Comparison of ENCODE assay signal across 14 cellular contexts in genomic region chr2:191607101-191607500, GRCh38.
DNase-seq lines count a peak whose midpoint lies in the region; ATAC-seq and TF ChIP-seq lines count a peak whose summit lies in the region.
"Had no signal": no experiment of that assay in that cellular context is flagged by ENCODE, and none has a peak within 500 bp of the region (broad histone marks: within the 10 kb centered on the region; RNA-seq: fewer than 3 reads in every experiment).

No MANE protein-coding gene starts in this region.

- POLR2A ChIA-PET in RWPE1 (lab: Yijun Ruan, JAX; ENCODE audit: low non-redundant PET) = no interaction called here

- H3K27ac ChIP-seq in RWPE1 = no peak overlapping the region
- H3K27ac ChIP-seq: BLaER1 treated with 17β-estradiol and CSF1 and Interleukin-3, amounts not matched to agents 10 nM and 100 nM; PC-9 had no signal

- CTCF ChIA-PET in RWPE1 (lab: Yijun Ruan, JAX) = no interaction called here

- H3K4me3 ChIP-seq in fibroblast of mammary gland (ENCODE audit: control insufficient read depth, low read depth, low read length) (no peak overlapping the region), skeletal muscle cell (ENCODE audit: low read depth, low read length) (no peak overlapping the region)
- H3K4me3 ChIP-seq: BLaER1 treated with 17β-estradiol and CSF1 and Interleukin-3, amounts not matched to agents 10 nM and 100 nM; PC-9 had no signal

- TF ChIP-seq CTCF in fibroblast of mammary gland (conservative IDR thresholded peaks at IDR 0.05; ENCODE audit: control insufficient read depth, insufficient read depth, low read depth, low read length) (no peak), RWPE1 (conservative IDR thresholded peaks at IDR 0.05; ENCODE audit: low read depth) (no peak)

- ATAC-seq in HG02973 (IDR thresholded peaks at IDR 0.05; ENCODE audit: unreplicated experiment) (no peak), HG03097 (IDR thresholded peaks at IDR 0.05; ENCODE audit: low FRiP score, unreplicated experiment) (no peak)

- DNase-seq in EL (peak; percentile 10), NCI-H226 (peak; percentile 53), fibroblast of mammary gland (ENCODE audit: low read depth) (peak; percentile 54), skeletal muscle cell (ENCODE audit: low read depth) (peak; percentile 33), RWPE1 (ENCODE audit: low spot score) (no peak)
- DNase-seq: DMS 273 treated with DMSO at 0.1 percent for 48 hours, NCI-H1092 treated with DMSO at 0.1 percent for 48 hours, NCI-H1694 treated with DMSO at 0.1 percent for 48 hours, NCI-H446 treated with DMSO at 0.1 percent for 48 hours, NCI-H748 treated with DMSO at 0.1 percent for 48 hours, PC-9 had no signal
